Comparison of ENCODE assay signal across 12 cellular contexts in the genomic region with DNA sequence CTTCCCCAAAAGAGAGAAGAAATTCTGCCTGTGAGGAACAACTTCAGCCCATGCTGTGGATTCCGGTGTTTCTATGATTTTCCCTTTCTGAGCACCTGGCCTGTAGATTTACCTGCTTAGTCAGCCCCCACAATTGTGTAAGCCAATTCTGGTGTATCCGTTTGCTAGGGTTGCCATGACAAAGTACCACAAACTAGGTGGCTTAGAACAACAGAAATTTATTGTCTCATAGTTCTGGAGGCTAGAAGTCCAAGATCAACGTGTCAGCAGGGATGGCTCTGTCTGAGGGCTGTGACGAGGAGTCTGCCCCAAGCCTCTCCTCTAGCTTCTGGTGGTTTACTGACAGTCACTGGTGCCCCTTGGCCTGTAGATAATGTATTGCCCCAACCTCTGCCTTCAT. TPM values are rescaled to one million over a fixed set of nuclear protein-coding genes. Genes with fewer than 3 reads are reported as not detected.
"Had no signal": no experiment of that assay in that cellular context is flagged by ENCODE, and none has a peak within 500 bp of the region (broad histone marks: within the 10 kb centered on the region; RNA-seq: fewer than 3 reads in every experiment).

No MANE protein-coding gene starts in this region.

- DNase-seq: GM23248, GOT3, H9, HCEC 1CT, HFFc6, KBM-7 had no signal

- H3K27ac ChIP-seq: GM23248, HL-60, KMS-11 had no signal

- H3K4me3 ChIP-seq: GM23248 had no signal

- H3K36me3 Mint-ChIP-seq: IgD-negative memory B cell had no signal

- H3K4me2 ChIP-seq: KMS-11 had no signal

- H3K27ac Mint-ChIP-seq: H9, HFFc6, IgD-negative memory B cell had no signal

- H3K9ac ChIP-seq: GM23248, KMS-11 had no signal

- H3K9me3 Mint-ChIP-seq: H9, HFFc6, IgD-negative memory B cell had no signal

- FAIRE-seq: HepG2 had no signal

- H2AFZ ChIP-seq: GM23248 had no signal

- H3K4me3 Mint-ChIP-seq: H9, HFFc6, IgD-negative memory B cell had no signal

RNA-seq across cellular contexts. Expression of gene CYB5R2, which starts 15.9 kb away (rescaled TPM):
- total RNA-seq: H4 had no signal

RNA-seq across cellular contexts. Expression of gene OVCH2, which starts 17.0 kb away (rescaled TPM):
- total RNA-seq: GM23248, HepG2, HFFc6, HT1080 had no signal
- polyA plus RNA-seq: HepG2, IgD-negative memory B cell had no signal
